Comparison of ENCODE assay signal across 8 cellular contexts in genomic region chr10:50318129-50318528, GRCh38.
"Had no signal": no experiment of that assay in that cellular context is flagged by ENCODE, and none has a peak within 500 bp of the region (broad histone marks: within the 10 kb centered on the region; RNA-seq: fewer than 3 reads in every experiment).

No MANE protein-coding gene starts in this region.

- H3K4me1 Mint-ChIP-seq: H9 had no signal

- FAIRE-seq: H54 had no signal

- H3K27ac ChIP-seq: GM23248, HL-60 had no signal

- H3K4me3 Mint-ChIP-seq: H9 had no signal

- H2AFZ ChIP-seq: GM23248 had no signal

- DNase-seq: GM23248, GOT3, H9, HCEC 1CT, IMR-90, KBM-7 had no signal

- H3K4me3 ChIP-seq: GM23248 had no signal

- H3K9me3 Mint-ChIP-seq: H9 had no signal

- H3K9ac ChIP-seq: GM23248 had no signal
